In the genomic region with DNA sequence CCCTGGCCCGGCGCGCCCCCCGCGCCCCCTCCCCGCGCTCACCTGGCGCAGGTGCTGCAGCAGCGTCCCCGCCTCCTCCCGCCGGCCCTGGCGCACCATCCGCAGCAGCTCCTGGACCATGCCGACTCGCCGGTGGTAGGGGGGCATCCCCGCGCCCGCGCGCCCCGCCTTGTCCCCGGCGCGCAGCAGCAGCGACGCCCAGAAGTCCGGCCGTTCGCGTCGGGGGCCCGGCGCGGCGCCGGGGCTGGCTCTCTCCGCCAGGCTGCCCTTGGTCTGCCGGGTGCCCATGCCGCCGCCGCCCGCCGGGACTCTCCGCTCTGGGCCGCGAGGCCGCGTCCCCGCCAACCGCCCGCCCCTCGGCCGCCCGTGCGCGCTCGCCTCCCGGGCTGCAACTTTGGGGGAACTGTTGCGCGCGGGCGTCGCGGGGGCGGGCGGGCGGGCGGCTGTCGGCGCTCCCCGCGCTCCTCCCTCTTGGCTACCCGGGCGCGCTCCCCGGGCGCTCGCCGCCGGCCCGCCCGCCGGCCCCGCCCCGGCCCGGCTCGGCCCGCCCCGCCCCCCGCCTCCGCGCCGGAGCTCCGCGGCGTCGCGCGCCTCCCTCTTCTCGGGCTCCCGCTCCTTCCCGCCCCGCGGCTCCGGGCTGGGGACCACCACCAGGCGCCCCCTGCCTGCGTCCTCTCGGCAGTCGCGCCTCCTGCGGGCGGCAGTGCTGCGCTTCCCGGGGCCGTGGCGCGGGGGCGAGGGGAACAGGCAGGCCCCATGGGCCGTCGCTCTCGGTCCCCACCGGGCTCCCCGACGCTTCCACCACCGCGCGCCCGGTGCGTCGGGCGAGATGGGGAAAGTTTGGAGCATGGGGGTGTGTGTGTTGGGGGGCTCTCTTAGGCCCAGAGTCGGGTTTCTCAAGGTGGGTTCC, we compare ENCODE assay signal across 8 cellular contexts. TPM values are rescaled to one million over a fixed set of nuclear protein-coding genes. Genes with fewer than 3 reads are reported as not detected.
A peak's percentile ranks its signal among the peaks of the same experiment; 100 is the strongest.
DNase-seq lines count a peak whose midpoint lies in the region; ATAC-seq, FAIRE-seq and TF ChIP-seq lines count a peak whose summit lies in the region.

A gene with protein sequence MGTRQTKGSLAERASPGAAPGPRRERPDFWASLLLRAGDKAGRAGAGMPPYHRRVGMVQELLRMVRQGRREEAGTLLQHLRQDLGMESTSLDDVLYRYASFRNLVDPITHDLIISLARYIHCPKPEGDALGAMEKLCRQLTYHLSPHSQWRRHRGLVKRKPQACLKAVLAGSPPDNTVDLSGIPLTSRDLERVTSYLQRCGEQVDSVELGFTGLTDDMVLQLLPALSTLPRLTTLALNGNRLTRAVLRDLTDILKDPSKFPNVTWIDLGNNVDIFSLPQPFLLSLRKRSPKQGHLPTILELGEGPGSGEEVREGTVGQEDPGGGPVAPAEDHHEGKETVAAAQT (minus strand): TSS at position 491 of the 910 bp plus-strand sequence. CDS start 203 bp downstream, at position 288.

- H3K27ac ChIP-seq in A549 (peak within 1 kb of the TSS; percentile 77 to 85), stomach (peak within 1 kb of the TSS in 4 of 5 donors; percentile 26 to 76 (median 59))

- H3K4me3 ChIP-seq in A549 (peak within 1 kb of the TSS; percentile 94), fibroblast of pulmonary artery (replicated peaks; ENCODE audit: low read depth, low read length) (peak within 1 kb of the TSS; percentile 28), stomach (peak within 1 kb of the TSS; percentile 65 to 79 (median 71))

- no peaks in the 10 kb centered on the region for H3K36me3 Mint-ChIP-seq in activated T-cell treated with anti-CD3 and anti-CD28 coated beads, Interleukin-2, amount 50 U/mL, for 72 hours (ENCODE audit: insufficient read depth in 2 of 2)
- no peaks in the 10 kb centered on the region for H3K36me3 Mint-ChIP-seq in nephron progenitor cell (ENCODE audit: low read depth)

- no peaks in the 10 kb centered on the region for H3K36me3 ChIP-seq in stomach

- no peaks in the 10 kb centered on the region for H3K27me3 ChIP-seq in stomach

- H3K4me3 Mint-ChIP-seq in activated T-cell treated with anti-CD3 and anti-CD28 coated beads, Interleukin-2, amount 50 U/mL, for 72 hours, result peak within 1 kb of the TSS; percentile 73 to 75
- peak within 1 kb of the TSS; percentile 79 for H3K4me3 Mint-ChIP-seq in nephron progenitor cell

- H3K27me3 Mint-ChIP-seq in activated T-cell treated with anti-CD3 and anti-CD28 coated beads, Interleukin-2, amount 50 U/mL, for 72 hours (ENCODE audit: low read depth), result peaks cover 24% of the 10 kb centered on the region
- peaks cover 36% of the 10 kb centered on the region for H3K27me3 Mint-ChIP-seq in nephron progenitor cell (ENCODE audit: low read depth, poor library complexity)

- peak; percentile 73 to 82 for ATAC-seq in A549
- peak; percentile 56 for ATAC-seq in GM19351 (IDR thresholded peaks at IDR 0.05; ENCODE audit: unreplicated experiment)
- ATAC-seq in activated T-cell treated with anti-CD3 and anti-CD28 coated beads, Interleukin-2, amount 50 U/mL, for 72 hours (replicated peaks in 1 of 2), result peak; percentile 88 to 89

- POLR2A ChIA-PET in A549 (lab: Yijun Ruan, JAX), result interaction anchor here (0.6 to 1.5 kb wide), 7 partner anchors 15 to 139 kb away, joined by 3 to 6 read pairs (median 4); partner anchors contain the start of genes CENPV and UBB

- TF ChIP-seq CTCF in A549 (IDR thresholded peaks at IDR 0.05) (no peak), fibroblast of pulmonary artery (IDR thresholded peaks at IDR 0.05; ENCODE audit: low read length, missing control alignments) (no peak), nephron progenitor cell (IDR thresholded peaks at IDR 0.05) (no peak), stomach (IDR thresholded peaks at IDR 0.05) (no peak)

- H3K27ac Mint-ChIP-seq in activated T-cell treated with anti-CD3 and anti-CD28 coated beads, Interleukin-2, amount 50 U/mL, for 72 hours, result no peak within 1 kb of the TSS
- H3K27ac Mint-ChIP-seq in nephron progenitor cell, result no peak within 1 kb of the TSS

- H3K4me2 ChIP-seq in A549, result peak within 1 kb of the TSS; percentile 100

- CTCF ChIA-PET in A549 (lab: Yijun Ruan, JAX), result interaction anchor here (0.6 to 8.5 kb wide), 6 partner anchors 14 to 44 kb away, joined by 3 to 61 read pairs (median 4); no protein-coding TSS in a partner anchor

- peaks cover 14% of the 10 kb centered on the region for H3K4me1 Mint-ChIP-seq in activated T-cell treated with anti-CD3 and anti-CD28 coated beads, Interleukin-2, amount 50 U/mL, for 72 hours (ENCODE audit: low read depth)
- H3K4me1 Mint-ChIP-seq in nephron progenitor cell, result peaks cover 54% of the 10 kb centered on the region

- H3K9me3 ChIP-seq in A549, result no peaks in the 10 kb centered on the region
- no peaks in the 10 kb centered on the region for H3K9me3 ChIP-seq in stomach

- intact Hi-C loops in stomach (cut with DNase I; ENCODE audit: low total_unique reads), result no loop called here

- FAIRE-seq in A549 (lab: Jason Lieb, UNC), result no peak

- DNase-seq in A549 (ENCODE audit: low read depth in 1 of 2, low spot score in 1 of 2), result peak in 1 of 2 experiments; percentile 53
- DNase-seq in NCI-H460 (ENCODE audit: extremely low read depth, low read depth), result peak; percentile 34
- peak; percentile 63 to 73 for DNase-seq in activated T-cell treated with anti-CD3 and anti-CD28 coated beads, Interleukin-2, amount 50 U/mL, for 72 hours
- DNase-seq in fibroblast of pulmonary artery (ENCODE audit: low read depth), result no peak
- peak; percentile 87 for DNase-seq in nephron progenitor cell
- peak; percentile 59 for DNase-seq in stomach
- DNase-seq in cerebellar cortex (ENCODE audit: low spot score), result no peak

- no peaks in the 10 kb centered on the region for H3K9me3 Mint-ChIP-seq in activated T-cell treated with anti-CD3 and anti-CD28 coated beads, Interleukin-2, amount 50 U/mL, for 72 hours
- H3K9me3 Mint-ChIP-seq in nephron progenitor cell, result no peaks in the 10 kb centered on the region

- H3K4me1 ChIP-seq in A549 (peaks cover 5% of the 10 kb centered on the region; the same call in 2 of the 3 replicates), stomach (peaks cover 18 to 50% (median 36%) of the 10 kb centered on the region in 4 donors)

- TF ChIP-seq POLR2A in A549 (IDR thresholded peaks at IDR 0.05; ENCODE audit: low read length) (peak; percentile 17; the same call in 1 of the 2 replicates), stomach (IDR thresholded peaks at IDR 0.05) (no peak)

- TF ChIP-seq RAD21 in A549 (conservative IDR thresholded peaks at IDR 0.05 in 1 of 2, IDR thresholded peaks at IDR 0.05 in 1 of 2), result no peak

- TF ChIP-seq EP300 in A549 (IDR thresholded peaks at IDR 0.05) (no peak), stomach (IDR thresholded peaks at IDR 0.05) (no peak)

- WGBS in A549 (ENCODE audit: missing lambda C conversion rate), result 24% methylated on average over 13 of the region's 134 CpGs
- WGBS in stomach, 5 donors, result 1 to 9% (median 1%) methylated on average over 11 to 134 of the region's 134 CpGs

TF ChIP-seq in A549, 52 proteins besides CTCF, POLR2A, EP300 and RAD21:
- TF ChIP-seq JUN (IDR thresholded peaks at IDR 0.05) (peak in 1 of 2 experiments; percentile 50; a peak in 1 of 5 replicates), E2F6 (IDR thresholded peaks at IDR 0.05; ENCODE audit: borderline replicate concordance, low read depth) (peak; percentile 86), SMC3 (IDR thresholded peaks at IDR 0.05) (peak; percentile 2; the same call in 1 of the 3 replicates), TFCP2L1 (CRISPR knock-in tag; IDR thresholded peaks at IDR 0.05) (no peak), RNF2 (IDR thresholded peaks at IDR 0.05; ENCODE audit: borderline replicate concordance, low read depth) (peak; percentile 70; the same call in 1 of the 2 replicates), POLR2AphosphoS2 (conservative IDR thresholded peaks at IDR 0.05; ENCODE audit: low read length) (no peak)
- TF ChIP-seq, protein P1, sequence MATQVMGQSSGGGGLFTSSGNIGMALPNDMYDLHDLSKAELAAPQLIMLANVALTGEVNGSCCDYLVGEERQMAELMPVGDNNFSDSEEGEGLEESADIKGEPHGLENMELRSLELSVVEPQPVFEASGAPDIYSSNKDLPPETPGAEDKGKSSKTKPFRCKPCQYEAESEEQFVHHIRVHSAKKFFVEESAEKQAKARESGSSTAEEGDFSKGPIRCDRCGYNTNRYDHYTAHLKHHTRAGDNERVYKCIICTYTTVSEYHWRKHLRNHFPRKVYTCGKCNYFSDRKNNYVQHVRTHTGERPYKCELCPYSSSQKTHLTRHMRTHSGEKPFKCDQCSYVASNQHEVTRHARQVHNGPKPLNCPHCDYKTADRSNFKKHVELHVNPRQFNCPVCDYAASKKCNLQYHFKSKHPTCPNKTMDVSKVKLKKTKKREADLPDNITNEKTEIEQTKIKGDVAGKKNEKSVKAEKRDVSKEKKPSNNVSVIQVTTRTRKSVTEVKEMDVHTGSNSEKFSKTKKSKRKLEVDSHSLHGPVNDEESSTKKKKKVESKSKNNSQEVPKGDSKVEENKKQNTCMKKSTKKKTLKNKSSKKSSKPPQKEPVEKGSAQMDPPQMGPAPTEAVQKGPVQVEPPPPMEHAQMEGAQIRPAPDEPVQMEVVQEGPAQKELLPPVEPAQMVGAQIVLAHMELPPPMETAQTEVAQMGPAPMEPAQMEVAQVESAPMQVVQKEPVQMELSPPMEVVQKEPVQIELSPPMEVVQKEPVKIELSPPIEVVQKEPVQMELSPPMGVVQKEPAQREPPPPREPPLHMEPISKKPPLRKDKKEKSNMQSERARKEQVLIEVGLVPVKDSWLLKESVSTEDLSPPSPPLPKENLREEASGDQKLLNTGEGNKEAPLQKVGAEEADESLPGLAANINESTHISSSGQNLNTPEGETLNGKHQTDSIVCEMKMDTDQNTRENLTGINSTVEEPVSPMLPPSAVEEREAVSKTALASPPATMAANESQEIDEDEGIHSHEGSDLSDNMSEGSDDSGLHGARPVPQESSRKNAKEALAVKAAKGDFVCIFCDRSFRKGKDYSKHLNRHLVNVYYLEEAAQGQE (IDR thresholded peaks at IDR 0.05), result no peak

RNA-seq across cellular contexts. Expression of the gene that starts here (rescaled TPM):
- 0.65 and 0.78 TPM in 2 replicates for polyA plus RNA-seq in A549 (2011; rRNA removed)
- polyA plus RNA-seq in A549 (2012; cell fraction: cytosol; rRNA removed), result 0.85 and 1.4 TPM in 2 replicates
- polyA plus RNA-seq in A549 (2012; cell fraction: nucleus; rRNA removed), result 1.3 and 2.1 TPM in 2 replicates
- polyA plus RNA-seq in A549 (2017; fragmentation: RNase III; extraction: RNeasy Plus Mini Kit Qiagen cat#74134 plus additional on column Dnase treatment), result 0.54 to 0.85 TPM (median 0.84 TPM) in 3 replicates
- 0.97 and 1.3 TPM in 2 replicates for polyA minus RNA-seq in A549 (2011; rRNA and poly(A)+ RNA removed)
- total RNA-seq in NCI-H460 (2014; rRNA removed; shearing (Covaris generic)), result 0.17 and 0.32 TPM in 2 replicates
- 0.08 and 0.18 TPM in 2 replicates for polyA plus RNA-seq in NCI-H460 (2014; cell fraction: nucleus; rRNA removed)
- 1 to 10 TPM; 2.6 to 3.4 TPM for total RNA-seq in activated T-cell treated with anti-CD3 and anti-CD28 coated beads, Interleukin-2, amount 50 U/mL, for 72 hours
- total RNA-seq in stomach, result 100 to 1,000 TPM in 1 of 5 donors, 10 to 100 TPM in 2, 1 to 10 TPM in 2; 1.1 to 306 (median 14.5) TPM
- polyA plus RNA-seq in stomach, result 1 to 10 TPM; 2.6 to 4.0 (median 3.4) TPM

Comparison
In these comparisons a context has a peak if more than half of its experiments do, and no peak if none do; other contexts are left out.
1. Peak in DNase-seq in NCI-H460; RNA of the gene not detected or under 1 TPM.
2. DNase-seq: peak in activated T-cell treated with anti-CD3 and anti-CD28 coated beads, Interleukin-2, amount 50 U/mL, for 72 hours (2 of 2), nephron progenitor cell (single experiment) and stomach (single experiment); none in fibroblast of pulmonary artery (single experiment) and cerebellar cortex (single experiment).
3. H3K4me3 ChIP-seq: peak in every context shown above with its lines; median percentile 94 in A549; 71 in stomach; 28 in fibroblast of pulmonary artery.
4. Peak in every context shown above with its lines, with median percentiles within 50 percentile points of each other: ATAC-seq.